25 cellular contexts compared by ENCODE assay signal in genomic region chr16:73817500-73817899, GRCh38.
DNase-seq lines count a peak whose midpoint lies in the region; ATAC-seq, FAIRE-seq and TF ChIP-seq lines count a peak whose summit lies in the region.
"Had no signal": no experiment of that assay in that cellular context is flagged by ENCODE, and none has a peak within 500 bp of the region (broad histone marks: within the 10 kb centered on the region; RNA-seq: fewer than 3 reads in every experiment).

No MANE protein-coding gene starts in this region.

- peak; percentile 4 for DNase-seq in NCI-H748 (lab: John Stamatoyannopoulos, UW; ENCODE audit: unreplicated experiment)
- DNase-seq in NCI-H748 treated with DMSO at 0.1 percent for 48 hours (lab: John Stamatoyannopoulos, UW) = no peak
- DNase-seq in mucosa of gallbladder (ENCODE audit: low spot score) = peak; percentile 11
- DNase-seq in pancreas = no peak
- DNase-seq: 8988T; ACHN; BE2C; C1 segment of cervical spinal cord; CD4-positive, alpha-beta memory T cell; CD4-positive, CD25-positive, alpha-beta regulatory T cell; CD8-positive, alpha-beta memory T cell; COR-L47; DMS 273 treated with DMSO at 0.1 percent for 48 hours; DMS153; DMS53; DND-41; EL; GDM1 had no signal

- WGBS in pancreas, 2 donors = 42 to 45% methylated on average over 11 of the region's 11 CpGs

- intact Hi-C loops in pancreas (cut with DNase I) = no loop called here

- FAIRE-seq in pancreas (lab: Jason Lieb, UNC) = no peak
- FAIRE-seq: A204.1, GM12878, GM12892, GM18507 had no signal

- H3K36me3 ChIP-seq in pancreas = no peaks in the 10 kb centered on the region
- H3K36me3 ChIP-seq: BE2C, BLaER1 had no signal

- ATAC-seq in pancreas = peak in 3 of 4 donors; percentile 24 to 67 (median 58)
- ATAC-seq in HG02885 (IDR thresholded peaks at IDR 0.05; ENCODE audit: poor library complexity, unreplicated experiment) = no peak
- no peak for ATAC-seq in HG02852 (IDR thresholded peaks at IDR 0.05; ENCODE audit: unreplicated experiment)
- ATAC-seq: GM12878 had no signal

- H3K27ac ChIP-seq in pancreas = no peak overlapping the region
- H3K27ac ChIP-seq: BLaER1 had no signal

- no peaks in the 10 kb centered on the region for H3K9me3 ChIP-seq in pancreas
- H3K9me3 ChIP-seq: BE2C, BLaER1 had no signal

- TF ChIP-seq CTCF in pancreas (IDR thresholded peaks at IDR 0.05) = no peak

- no peak overlapping the region for H3K4me3 ChIP-seq in pancreas
- H3K4me3 ChIP-seq: BLaER1, GM12878 had no signal

- no peaks in the 10 kb centered on the region for H3K27me3 ChIP-seq in pancreas
- H3K27me3 ChIP-seq: BE2C, BLaER1 had no signal

- no peaks in the 10 kb centered on the region for H3K4me1 ChIP-seq in pancreas
- H3K4me1 ChIP-seq: BE2C, BLaER1 had no signal

Comparison
In these comparisons a context has a peak if more than half of its experiments do, and no peak if none do; other contexts are left out.
1. DNase-seq: peak in NCI-H748 (single experiment) and mucosa of gallbladder (single experiment); none in NCI-H748 treated with DMSO at 0.1 percent for 48 hours (single experiment) and pancreas (0 of 6).
2. ATAC-seq: peak in pancreas (3 of 4); none in HG02885 (single experiment) and HG02852 (single experiment).